8 cellular contexts compared by ENCODE assay signal in the genomic region with DNA sequence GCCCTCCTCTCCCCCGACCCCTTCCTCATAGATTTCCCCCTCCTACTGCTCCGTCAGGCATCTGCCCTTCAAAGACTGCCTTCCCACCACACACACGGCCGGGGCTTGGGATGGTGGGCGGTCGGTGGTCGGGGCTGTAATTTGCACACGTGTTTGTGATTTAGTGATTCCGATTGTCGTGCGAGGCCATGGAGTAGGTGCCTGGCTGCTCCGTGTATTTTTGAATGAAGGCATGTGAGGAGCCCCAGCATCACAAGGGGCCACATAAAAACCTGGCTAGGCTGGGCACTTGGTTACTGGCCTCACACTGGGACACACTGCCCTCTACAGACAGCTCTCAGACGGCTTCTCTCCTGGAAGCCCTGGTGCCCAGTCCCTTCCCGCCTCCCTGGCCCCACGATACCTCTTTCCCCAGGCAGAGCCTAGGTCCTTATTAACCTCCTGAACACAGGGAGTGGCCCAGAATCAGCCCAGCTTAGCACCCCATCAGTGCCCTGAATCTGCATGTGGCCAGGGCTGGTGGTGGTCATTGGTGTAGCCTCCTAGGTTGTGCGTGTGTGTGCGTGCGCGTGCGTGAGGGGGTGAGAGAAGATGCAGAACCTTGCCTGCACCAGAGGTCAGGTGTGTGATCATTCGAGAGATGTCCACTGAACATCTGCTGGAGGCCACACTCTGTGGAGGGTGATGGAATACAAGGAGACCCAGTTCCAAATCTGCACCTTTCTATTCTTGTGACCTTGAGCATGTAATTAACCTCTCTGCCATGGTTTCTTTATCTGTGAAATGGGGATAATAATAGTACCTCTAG. TPM values are rescaled to one million over a fixed set of nuclear protein-coding genes. Genes with fewer than 3 reads are reported as not detected.
DNase-seq lines count a peak whose midpoint lies in the region; ATAC-seq and TF ChIP-seq lines count a peak whose summit lies in the region.

No MANE protein-coding gene starts in this region.

- no peak overlapping the region for H3K9ac ChIP-seq in endodermal cell (ENCODE audit: extremely low read depth, low read length, poor library complexity, severe bottlenecking)

- H3K36me3 Mint-ChIP-seq in HFFc6 (ENCODE audit: low read depth) (no peaks in the 10 kb centered on the region), endodermal cell (ENCODE audit: low read depth) (no peaks in the 10 kb centered on the region)
- peaks cover 38% of the 10 kb centered on the region for H3K36me3 Mint-ChIP-seq in activated CD4-positive, alpha-beta memory T cell treated with anti-CD3 and anti-CD28 coated beads for 36 hours

- TF ChIP-seq CTCF in HFFc6 (IDR thresholded peaks at IDR 0.05): peak; percentile 83
- peak; percentile 86 for TF ChIP-seq CTCF in endodermal cell (conservative IDR thresholded peaks at IDR 0.05)

- H3K9me3 Mint-ChIP-seq in HFFc6 (no peaks in the 10 kb centered on the region), endodermal cell (no peaks in the 10 kb centered on the region)
- H3K9me3 Mint-ChIP-seq in activated CD4-positive, alpha-beta memory T cell treated with anti-CD3 and anti-CD28 coated beads for 36 hours: no peaks in the 10 kb centered on the region

- no peaks in the 10 kb centered on the region for H3K4me1 ChIP-seq in endodermal cell (ENCODE audit: control insufficient read depth, insufficient read depth, low read length)

- no peaks in the 10 kb centered on the region for H3K36me3 ChIP-seq in endodermal cell (ENCODE audit: control insufficient read depth, insufficient read depth, low read length)

- H3K9me3 ChIP-seq in endodermal cell (ENCODE audit: control insufficient read depth, low read length): no peaks in the 10 kb centered on the region

- H3K27me3 Mint-ChIP-seq in HFFc6 (ENCODE audit: insufficient read depth) (peaks cover under 1% of the 10 kb centered on the region; the same call in 1 of the 2 replicates), endodermal cell (ENCODE audit: insufficient read depth) (peaks cover 7% of the 10 kb centered on the region)
- peaks cover 4% of the 10 kb centered on the region for H3K27me3 Mint-ChIP-seq in activated CD4-positive, alpha-beta memory T cell treated with anti-CD3 and anti-CD28 coated beads for 36 hours

- POLR2A ChIA-PET in activated CD4-positive, alpha-beta memory T cell treated with anti-CD3 and anti-CD28 coated beads for 36 hours (lab: Charles Lee): interaction anchor here (1.2 to 7.4 kb wide), 12 partner anchors 11 to 312 kb away, joined by 5 to 129 read pairs (median 19); no protein-coding TSS in a partner anchor

- no peak overlapping the region for H3K27ac ChIP-seq in endodermal cell (ENCODE audit: low read depth, low read length)

- 37 to 44% methylated on average over 9 to 21 of the region's 21 CpGs for WGBS in endodermal cell (ENCODE audit: insufficient coverage in 1 of 2, insufficient read length in 1 of 2), 2 experiments

- no peaks in the 10 kb centered on the region for H3K27me3 ChIP-seq in endodermal cell (ENCODE audit: control insufficient read depth, insufficient read depth, low read length, poor library complexity, severe bottlenecking)

- DNase-seq in C1 segment of cervical spinal cord (lab: John Stamatoyannopoulos, UW): peak in 13 of 14 donors; percentile 13 to 80 (median 53)
- peak; percentile 75 for DNase-seq in HFFc6
- DNase-seq in NCI-H748 (lab: John Stamatoyannopoulos, UW; ENCODE audit: unreplicated experiment): peak; percentile 79
- DNase-seq in activated CD4-positive, alpha-beta memory T cell treated with anti-CD3 and anti-CD28 coated beads for 36 hours: peak; percentile 83
- peak; percentile 93 for DNase-seq in endodermal cell
- peak; percentile 85 to 88 for DNase-seq in lung microvascular endothelial cell (ENCODE audit: low read depth in 2 of 2)
- peak; percentile 48 for DNase-seq in stimulated activated CD8-positive, alpha-beta memory T cell treated with anti-CD3 and anti-CD28 coated beads, Interleukin-4, amount 100 ng/mL, for 24 hours (ENCODE audit: low read depth)

- H3K4me3 Mint-ChIP-seq in HFFc6: peak overlapping the region; percentile 97
- H3K4me3 Mint-ChIP-seq in activated CD4-positive, alpha-beta memory T cell treated with anti-CD3 and anti-CD28 coated beads for 36 hours: peak overlapping the region; percentile 91
- peak overlapping the region; percentile 81 for H3K4me3 Mint-ChIP-seq in endodermal cell

- CTCF ChIA-PET in activated CD4-positive, alpha-beta memory T cell treated with anti-CD3 and anti-CD28 coated beads for 36 hours (lab: Charles Lee): interaction anchor here (0.6 to 6.8 kb wide), 21 partner anchors 9 to 303 kb away, joined by 3 to 118 read pairs (median 7); no protein-coding TSS in a partner anchor

- ATAC-seq in GM18858 (IDR thresholded peaks at IDR 0.05; ENCODE audit: unreplicated experiment): no peak

- H3K4me1 Mint-ChIP-seq in HFFc6 (ENCODE audit: low read depth): peaks cover 40% of the 10 kb centered on the region
- H3K4me1 Mint-ChIP-seq in activated CD4-positive, alpha-beta memory T cell treated with anti-CD3 and anti-CD28 coated beads for 36 hours (ENCODE audit: low read depth): peaks cover 37% of the 10 kb centered on the region
- H3K4me1 Mint-ChIP-seq in endodermal cell: peaks cover 4% of the 10 kb centered on the region

- peak overlapping the region; percentile 99 for H3K27ac Mint-ChIP-seq in HFFc6
- H3K27ac Mint-ChIP-seq in activated CD4-positive, alpha-beta memory T cell treated with anti-CD3 and anti-CD28 coated beads for 36 hours: peak overlapping the region; percentile 99
- no peak overlapping the region for H3K27ac Mint-ChIP-seq in endodermal cell

- H3K4me3 ChIP-seq in endodermal cell (ENCODE audit: low read length): peak overlapping the region; percentile 83

- intact Hi-C loops in activated CD4-positive, alpha-beta memory T cell treated with anti-CD3 and anti-CD28 coated beads for 36 hours (cut with micrococcal nuclease): loop anchor here (1.0 kb wide), 2 partner anchors 98 to 286 kb away; no protein-coding TSS in a partner anchor

RNA-seq across cellular contexts. Expression of gene SOCS1, which starts 1.3 kb away (rescaled TPM):
- 1 to 10 TPM; 3.8 to 6.7 (median 5.9) TPM for total RNA-seq in HFFc6 (2021; fragmentation: NEBNext Ultra II Directional; extraction: Animal tissue kit (Norgen Biotek cat#: 25700))
- 100 to 1,000 TPM; 146 to 152 TPM for total RNA-seq in activated CD4-positive, alpha-beta memory T cell treated with anti-CD3 and anti-CD28 coated beads for 36 hours
- total RNA-seq in endodermal cell: 1 to 10 TPM; 5.6 to 7.2 TPM
- 4.8 TPM for polyA plus RNA-seq in endodermal cell (2013, experiment 1 of 2)
- 4.1 TPM for polyA plus RNA-seq in endodermal cell (2013, experiment 2 of 2)
- 0.22 and 0.79 TPM in 2 replicates for total RNA-seq in lung microvascular endothelial cell

RNA-seq across cellular contexts. Expression of gene TNP2, which starts 11.8 kb away (rescaled TPM):
- not detected for total RNA-seq in HFFc6 (2021; fragmentation: NEBNext Ultra II Directional; extraction: Animal tissue kit (Norgen Biotek cat#: 25700))
- not detected for total RNA-seq in activated CD4-positive, alpha-beta memory T cell treated with anti-CD3 and anti-CD28 coated beads for 36 hours
- total RNA-seq in endodermal cell (not detected), lung microvascular endothelial cell (not detected in 2 replicates)
- polyA plus RNA-seq in endodermal cell (2013, experiment 1 of 2): not detected
- polyA plus RNA-seq in endodermal cell (2013, experiment 2 of 2): not detected

RNA-seq across cellular contexts. Expression of gene PRM3, which starts 16.1 kb away (rescaled TPM):
- total RNA-seq in HFFc6 (2021; fragmentation: NEBNext Ultra II Directional; extraction: Animal tissue kit (Norgen Biotek cat#: 25700)): not detected
- not detected for total RNA-seq in activated CD4-positive, alpha-beta memory T cell treated with anti-CD3 and anti-CD28 coated beads for 36 hours
- total RNA-seq in endodermal cell (not detected), lung microvascular endothelial cell (not detected in 2 replicates)
- not detected for polyA plus RNA-seq in endodermal cell (2013, experiment 1 of 2)
- polyA plus RNA-seq in endodermal cell (2013, experiment 2 of 2): not detected

RNA-seq across cellular contexts. Expression of gene PRM2, which starts 18.9 kb away (rescaled TPM):
- total RNA-seq in HFFc6 (2021; fragmentation: NEBNext Ultra II Directional; extraction: Animal tissue kit (Norgen Biotek cat#: 25700)): not detected
- total RNA-seq in activated CD4-positive, alpha-beta memory T cell treated with anti-CD3 and anti-CD28 coated beads for 36 hours: not detected
- total RNA-seq in endodermal cell (not detected), lung microvascular endothelial cell (not detected in 2 replicates)
- polyA plus RNA-seq in endodermal cell (2013, experiment 1 of 2): not detected
- not detected for polyA plus RNA-seq in endodermal cell (2013, experiment 2 of 2)

RNA-seq across cellular contexts. Expression of gene PRM1, which starts 23.8 kb away (rescaled TPM):
- not detected for total RNA-seq in HFFc6 (2021; fragmentation: NEBNext Ultra II Directional; extraction: Animal tissue kit (Norgen Biotek cat#: 25700))
- total RNA-seq in activated CD4-positive, alpha-beta memory T cell treated with anti-CD3 and anti-CD28 coated beads for 36 hours: not detected
- not detected for total RNA-seq in endodermal cell
- not detected for polyA plus RNA-seq in endodermal cell (2013, experiment 1 of 2)
- polyA plus RNA-seq in endodermal cell (2013, experiment 2 of 2): not detected
- total RNA-seq in lung microvascular endothelial cell: not detected in 2 replicates

Comparison
In these comparisons a context has a peak if more than half of its experiments do, and no peak if none do; other contexts are left out.
1. RNA of gene SOCS1, which starts 1.3 kb away (total RNA-seq): 146 to 152 TPM in activated CD4-positive, alpha-beta memory T cell treated with anti-CD3 and anti-CD28 coated beads for 36 hours; 5.6 to 7.2 TPM in endodermal cell, 3.8 to 6.7 TPM in HFFc6 and 0.22 to 0.79 TPM in lung microvascular endothelial cell; every median in the first group is over 10 times any median in the second.
2. Peak in every context shown above with its lines, with median percentiles within 50 percentile points of each other: DNase-seq and H3K4me3 Mint-ChIP-seq.